1 cellular context compared by ENCODE assay signal in genomic region chr19:1205114-1206062, GRCh38.
TF ChIP-seq lines count a peak whose summit lies in the region.

TSS of gene STK11 (plus strand) at chr19:1205778. CDS start at chr19:1206914, 1,136 bp downstream.

TF ChIP-seq in HepG2, 621 proteins besides CTCF, POLR2A, EP300 and RAD21 (continued from another document):
- no peak for TF ChIP-seq SNAPC4 (CRISPR knock-in tag; IDR thresholded peaks at IDR 0.05)
- TF ChIP-seq POGZ (CRISPR knock-in tag; IDR thresholded peaks at IDR 0.05) = peak; percentile 65; the same call in 1 of the 2 replicates
- 0 out of 2 replicates have a peak, but pooled peaks have one; percentile 71 for TF ChIP-seq SMAD1 (CRISPR knock-in tag; IDR thresholded peaks at IDR 0.05; ENCODE audit: borderline replicate concordance, low read depth)
- peak; percentile 33; the same call in 1 of the 2 replicates for TF ChIP-seq ZHX1 (CRISPR knock-in tag; IDR thresholded peaks at IDR 0.05; ENCODE audit: low read depth)
- 0 out of 2 replicates have a peak, but pooled peaks have one; percentile 20 for TF ChIP-seq ZNF709 (CRISPR knock-in tag; IDR thresholded peaks at IDR 0.05)
- peak; percentile 36; the same call in 1 of the 2 replicates for TF ChIP-seq CEBPZ (IDR thresholded peaks at IDR 0.05; ENCODE audit: low read length)
- TF ChIP-seq PLRG1 (conservative IDR thresholded peaks at IDR 0.05) = no peak
- peak; percentile 79; the same call in 1 of the 2 replicates for TF ChIP-seq ZNF350 (CRISPR knock-in tag; IDR thresholded peaks at IDR 0.05; ENCODE audit: borderline replicate concordance, low read depth)
- TF ChIP-seq KDM6A (CRISPR knock-in tag; IDR thresholded peaks at IDR 0.05; ENCODE audit: low read depth) = peak; percentile 43; the same call in 1 of the 2 replicates
- TF ChIP-seq ZNF441 (CRISPR knock-in tag; IDR thresholded peaks at IDR 0.05; ENCODE audit: borderline replicate concordance) = no peak
- peak; percentile 80 for TF ChIP-seq NR2F2 (IDR thresholded peaks at IDR 0.05; ENCODE audit: borderline replicate concordance, low read depth)
- TF ChIP-seq BRF2 (CRISPR knock-in tag; IDR thresholded peaks at IDR 0.05) = peak; percentile 70; the same call in 1 of the 2 replicates
- TF ChIP-seq HBP1 (CRISPR knock-in tag; IDR thresholded peaks at IDR 0.05; ENCODE audit: low read depth) = no peak
- peak; percentile 70 for TF ChIP-seq ATF7-NPFF (CRISPR knock-in tag; IDR thresholded peaks at IDR 0.05; ENCODE audit: low read depth)
- peak; percentile 76 for TF ChIP-seq ZNF563 (CRISPR knock-in tag; IDR thresholded peaks at IDR 0.05)
- peak; percentile 34 for TF ChIP-seq ARID5B (CRISPR knock-in tag; IDR thresholded peaks at IDR 0.05)
- TF ChIP-seq SNAPC2 (CRISPR knock-in tag; IDR thresholded peaks at IDR 0.05) = 0 out of 2 replicates have a peak, but pooled peaks have one; percentile 19
- no peak for TF ChIP-seq CHD4 (IDR thresholded peaks at IDR 0.05; ENCODE audit: borderline replicate concordance, low read length)
- no peak for TF ChIP-seq FOSL2 (CRISPR knock-in tag; IDR thresholded peaks at IDR 0.05)
- peak; percentile 56 for TF ChIP-seq MED1 (CRISPR knock-in tag; IDR thresholded peaks at IDR 0.05)
- TF ChIP-seq KDM2A (CRISPR knock-in tag; IDR thresholded peaks at IDR 0.05; ENCODE audit: borderline replicate concordance, low read depth) = peak; percentile 57; the same call in 1 of the 2 replicates
- TF ChIP-seq ZNF609 (CRISPR knock-in tag; IDR thresholded peaks at IDR 0.05; ENCODE audit: borderline replicate concordance) = peak; percentile 51; the same call in 1 of the 2 replicates
- no peak for TF ChIP-seq BRCA1 (CRISPR knock-in tag; IDR thresholded peaks at IDR 0.05)
- TF ChIP-seq ISX (CRISPR knock-in tag; conservative IDR thresholded peaks at IDR 0.05) = no peak
- TF ChIP-seq HMGXB4 (CRISPR knock-in tag; IDR thresholded peaks at IDR 0.05; ENCODE audit: borderline replicate concordance in 1 of 2, low read depth in 1 of 2) = peak; percentile 36 to 51; a peak in 2 of 4 replicates
- no peak for TF ChIP-seq PAF1 (CRISPR knock-in tag; IDR thresholded peaks at IDR 0.05)
- peak; percentile 52; the same call in 1 of the 2 replicates for TF ChIP-seq KMT2A (CRISPR knock-in tag; IDR thresholded peaks at IDR 0.05)
TF ChIP-seq in HepG2: peak in this region for 189.
